ENCODE assay signal across 25 cellular contexts in genomic region chr11:83764643-83765042, GRCh38.
DNase-seq lines count a peak whose midpoint lies in the region; ATAC-seq and TF ChIP-seq lines count a peak whose summit lies in the region.
"Had no signal": no experiment of that assay in that cellular context is flagged by ENCODE, and none has a peak within 500 bp of the region (broad histone marks: within the 10 kb centered on the region; RNA-seq: fewer than 3 reads in every experiment).

No MANE protein-coding gene starts in this region.

- H3K27ac Mint-ChIP-seq in WTC11, result no peak overlapping the region
- H3K27ac Mint-ChIP-seq: CD8-positive, alpha-beta memory T cell; H9; HFFc6 had no signal

- no peak overlapping the region for H3K4me3 ChIP-seq in GM12865 (ENCODE audit: low read depth, low read length)
- H3K4me3 ChIP-seq: GM23248, Peyer's patch, SJCRH30 had no signal

- DNase-seq in GM12865 (ENCODE audit: low read depth) (peak; percentile 29), WTC11 (ENCODE audit: low spot score) (no peak), AG08395 (ENCODE audit: low spot score) (no peak)
- no peak for DNase-seq in activated CD4-positive, CD25-positive, alpha-beta regulatory T cell treated with anti-CD3 and anti-CD28 coated beads, Interleukin-2, amount 50 U/mL, for 72 hours
- no peak for DNase-seq in stimulated activated CD4-positive, alpha-beta T cell treated with anti-CD3 and anti-CD28 coated beads, Interleukin-1b, Interleukin-23, amount 100 ng/mL, for 48 hours
- DNase-seq: ACHN; CD8-positive, alpha-beta memory T cell; DMS53; GDM1; GM23248; H9; HFFc6; IMR-90; NCI-H1105; NCI-H146; NCI-H2029 treated with DMSO at 0.1 percent for 48 hours; NCI-H2171; NCI-H524 treated with DMSO at 0.1 percent for 48 hours; NCI-H82; Peyer's patch; SJCRH30; T-helper 1 cell had no signal

- ATAC-seq in GM19455 (IDR thresholded peaks at IDR 0.05; ENCODE audit: unreplicated experiment) (peak; percentile 58), HG02870 (IDR thresholded peaks at IDR 0.05; ENCODE audit: unreplicated experiment) (peak; percentile 94), HG03565 (IDR thresholded peaks at IDR 0.05; ENCODE audit: unreplicated experiment) (peak; percentile 85), WTC11 (no peak)

- H3K36me3 Mint-ChIP-seq in WTC11, result no peaks in the 10 kb centered on the region
- H3K36me3 Mint-ChIP-seq: CD8-positive, alpha-beta memory T cell had no signal

- TF ChIP-seq CTCF in GM12865 (IDR thresholded peaks at IDR 0.05; ENCODE audit: insufficient read depth, low read depth, low read length, missing control alignments) (no peak), WTC11 (IDR thresholded peaks at IDR 0.05) (no peak)

- H3K27me3 Mint-ChIP-seq in WTC11 (ENCODE audit: low read depth), result peaks cover 28% of the 10 kb centered on the region

- H3K9me3 Mint-ChIP-seq in WTC11, result no peaks in the 10 kb centered on the region
- H3K9me3 Mint-ChIP-seq: H9, HFFc6 had no signal

- H3K4me1 Mint-ChIP-seq in WTC11, result peaks cover 5% of the 10 kb centered on the region
- H3K4me1 Mint-ChIP-seq: CD8-positive, alpha-beta memory T cell had no signal

- no peak overlapping the region for H3K4me3 Mint-ChIP-seq in WTC11
- H3K4me3 Mint-ChIP-seq: CD8-positive, alpha-beta memory T cell; H9; HFFc6 had no signal

- POLR2A ChIA-PET in WTC11 (lab: Charles Lee), result no interaction called here

- CTCF ChIA-PET in WTC11 (lab: Charles Lee), result no interaction called here

TF ChIP-seq in WTC11, 78 proteins besides CTCF, POLR2A, EP300 and RAD21:
- TF ChIP-seq ATF1 (CRISPR knock-in tag; IDR thresholded peaks at IDR 0.05) (no peak), FOXJ3 (CRISPR knock-in tag; IDR thresholded peaks at IDR 0.05; ENCODE audit: borderline replicate concordance) (no peak), TCF7 (CRISPR knock-in tag; IDR thresholded peaks at IDR 0.05; ENCODE audit: low read depth) (no peak), MXD4 (CRISPR knock-in tag; IDR thresholded peaks at IDR 0.05; ENCODE audit: borderline replicate concordance) (no peak), ZBTB21 (CRISPR knock-in tag; IDR thresholded peaks at IDR 0.05; ENCODE audit: borderline replicate concordance) (no peak), FOXP1 (CRISPR knock-in tag; IDR thresholded peaks at IDR 0.05; ENCODE audit: borderline replicate concordance) (no peak), ZNF219 (CRISPR knock-in tag; IDR thresholded peaks at IDR 0.05; ENCODE audit: borderline replicate concordance) (no peak), ZNF396 (CRISPR knock-in tag; IDR thresholded peaks at IDR 0.05; ENCODE audit: borderline replicate concordance) (no peak), NR3C1 (CRISPR knock-in tag; conservative IDR thresholded peaks at IDR 0.05; ENCODE audit: low read depth) (no peak), MYBL2 (CRISPR knock-in tag; IDR thresholded peaks at IDR 0.05) (no peak)
